ENCODE assay signal across 18 cellular contexts in the genomic region with DNA sequence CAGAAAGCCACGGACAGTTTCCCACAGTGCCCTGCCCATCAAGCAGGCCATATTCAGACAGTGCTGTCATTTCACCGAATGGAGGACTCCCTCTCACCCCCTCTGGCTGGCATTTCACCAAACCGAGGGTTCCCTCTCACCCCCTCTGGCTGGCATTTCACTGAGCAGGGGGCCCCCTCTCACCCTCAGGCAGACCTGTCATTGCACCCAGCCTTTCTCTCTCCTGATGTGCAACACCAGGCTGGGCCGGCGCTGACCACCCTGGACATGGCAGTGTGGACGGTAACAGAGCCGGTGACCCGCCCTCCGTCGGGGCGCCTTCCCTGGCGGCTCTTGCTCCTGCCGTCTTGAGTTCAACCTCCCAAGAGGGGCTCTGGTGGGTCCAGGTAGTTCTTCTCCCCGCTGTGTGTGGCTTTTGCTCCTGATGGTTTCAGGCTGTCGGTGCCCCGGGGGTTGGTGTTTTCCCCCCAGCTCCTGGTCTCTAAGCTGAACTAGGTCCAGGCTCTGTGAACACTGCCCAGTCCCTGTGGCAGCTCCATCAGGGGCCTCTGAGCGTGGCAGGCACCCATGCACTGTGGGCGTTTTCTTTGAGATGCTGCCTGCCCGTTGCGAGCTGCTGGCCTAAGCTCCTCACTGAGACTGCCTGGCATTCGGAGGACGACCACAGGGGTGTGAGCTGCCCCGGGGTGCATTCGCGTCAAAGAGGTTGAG. TPM values are rescaled to one million over a fixed set of nuclear protein-coding genes. Genes with fewer than 3 reads are reported as not detected.
"Had no signal": no experiment of that assay in that cellular context is flagged by ENCODE, and none has a peak within 500 bp of the region (broad histone marks: within the 10 kb centered on the region; RNA-seq: fewer than 3 reads in every experiment).

No MANE protein-coding gene starts in this region.

- H3K27ac ChIP-seq: epithelial cell of prostate, foreskin keratinocyte, left lung, neural progenitor cell, ovary, sigmoid colon had no signal

- H3K9ac ChIP-seq: neural progenitor cell had no signal

- DNase-seq: activated CD4-positive, alpha-beta memory T cell treated with anti-CD3 and anti-CD28 coated beads, Interleukin-2, amount 10 ng/mL, durations not matched to agents 7 days and 5 days; activated CD4-positive, alpha-beta T cell treated with anti-CD3 and anti-CD28 coated beads for 4 hours; activated gamma-delta T cell treated with Interleukin-2 at 50 U/mL for 16 hours; activated naive CD8-positive, alpha-beta T cell treated with anti-CD3 and anti-CD28 coated beads for 36 hours; activated T-cell treated with anti-CD3 and anti-CD28 coated beads, Interleukin-2, amount 50 U/mL, for 72 hours; amniotic stem cell; foreskin keratinocyte; left lung; ovary; stimulated activated CD4-positive, alpha-beta T cell treated with anti-CD3 and anti-CD28 coated beads, Interleukin-4, amount 100 ng/mL, for 4 hours; SW 1271; T-helper 2 cell had no signal

- H3K9me3 Mint-ChIP-seq: activated CD4-positive, alpha-beta memory T cell treated with anti-CD3 and anti-CD28 coated beads, Interleukin-2, amount 10 ng/mL, durations not matched to agents 7 days and 5 days; activated naive CD8-positive, alpha-beta T cell treated with anti-CD3 and anti-CD28 coated beads for 36 hours; activated T-cell treated with anti-CD3 and anti-CD28 coated beads, Interleukin-2, amount 50 U/mL, for 72 hours; neural progenitor cell had no signal

- H3K4me1 Mint-ChIP-seq: activated CD4-positive, alpha-beta memory T cell treated with anti-CD3 and anti-CD28 coated beads, Interleukin-2, amount 10 ng/mL, durations not matched to agents 7 days and 5 days had no signal

- H3K4me3 Mint-ChIP-seq: activated CD4-positive, alpha-beta memory T cell treated with anti-CD3 and anti-CD28 coated beads, Interleukin-2, amount 10 ng/mL, durations not matched to agents 7 days and 5 days; activated naive CD8-positive, alpha-beta T cell treated with anti-CD3 and anti-CD28 coated beads for 36 hours; activated T-cell treated with anti-CD3 and anti-CD28 coated beads, Interleukin-2, amount 50 U/mL, for 72 hours; stimulated activated memory B cell treated with anti-CD40 and anti-IgM and Interleukin-4, amounts not matched to agents 10 μg/mL and 1 μg/mL and 100 μg/mL, for 72 hours had no signal

- H3K27ac Mint-ChIP-seq: activated CD4-positive, alpha-beta memory T cell treated with anti-CD3 and anti-CD28 coated beads, Interleukin-2, amount 10 ng/mL, durations not matched to agents 7 days and 5 days; activated naive CD8-positive, alpha-beta T cell treated with anti-CD3 and anti-CD28 coated beads for 36 hours; activated T-cell treated with anti-CD3 and anti-CD28 coated beads, Interleukin-2, amount 50 U/mL, for 72 hours; neural progenitor cell; stimulated activated memory B cell treated with anti-CD40 and anti-IgM and Interleukin-4, amounts not matched to agents 10 μg/mL and 1 μg/mL and 100 μg/mL, for 72 hours had no signal

- H3K36me3 Mint-ChIP-seq: activated naive CD8-positive, alpha-beta T cell treated with anti-CD3 and anti-CD28 coated beads for 36 hours; neural progenitor cell; stimulated activated memory B cell treated with anti-CD40 and anti-IgM and Interleukin-4, amounts not matched to agents 10 μg/mL and 1 μg/mL and 100 μg/mL, for 72 hours had no signal

- H3K27me3 ChIP-seq: left lung, neural progenitor cell, ovary had no signal

- H3K27me3 Mint-ChIP-seq: activated CD4-positive, alpha-beta memory T cell treated with anti-CD3 and anti-CD28 coated beads, Interleukin-2, amount 10 ng/mL, durations not matched to agents 7 days and 5 days had no signal

- H3K4me3 ChIP-seq: left lung, neural progenitor cell, ovary, sigmoid colon had no signal

- H3K4me1 ChIP-seq: foreskin keratinocyte, left lung, sigmoid colon had no signal

- H3K36me3 ChIP-seq: left lung, neural progenitor cell, ovary, sigmoid colon had no signal

- H3K9me3 ChIP-seq: left lung, ovary, sigmoid colon had no signal

- ATAC-seq: activated T-cell treated with anti-CD3 and anti-CD28 coated beads, Interleukin-2, amount 50 U/mL, for 72 hours; foreskin keratinocyte; left lung; stimulated activated memory B cell treated with anti-CD40 and anti-IgM and Interleukin-4, amounts not matched to agents 10 μg/mL and 1 μg/mL and 100 μg/mL, for 72 hours had no signal

RNA-seq across cellular contexts. Expression of a gene that starts 46.9 kb away (rescaled TPM):
- total RNA-seq: dermis microvascular lymphatic vessel endothelial cell, foreskin keratinocyte, kidney epithelial cell had no signal
- polyA plus RNA-seq: foreskin keratinocyte had no signal
